Comparison of ENCODE assay signal across 8 cellular contexts in the genomic region with DNA sequence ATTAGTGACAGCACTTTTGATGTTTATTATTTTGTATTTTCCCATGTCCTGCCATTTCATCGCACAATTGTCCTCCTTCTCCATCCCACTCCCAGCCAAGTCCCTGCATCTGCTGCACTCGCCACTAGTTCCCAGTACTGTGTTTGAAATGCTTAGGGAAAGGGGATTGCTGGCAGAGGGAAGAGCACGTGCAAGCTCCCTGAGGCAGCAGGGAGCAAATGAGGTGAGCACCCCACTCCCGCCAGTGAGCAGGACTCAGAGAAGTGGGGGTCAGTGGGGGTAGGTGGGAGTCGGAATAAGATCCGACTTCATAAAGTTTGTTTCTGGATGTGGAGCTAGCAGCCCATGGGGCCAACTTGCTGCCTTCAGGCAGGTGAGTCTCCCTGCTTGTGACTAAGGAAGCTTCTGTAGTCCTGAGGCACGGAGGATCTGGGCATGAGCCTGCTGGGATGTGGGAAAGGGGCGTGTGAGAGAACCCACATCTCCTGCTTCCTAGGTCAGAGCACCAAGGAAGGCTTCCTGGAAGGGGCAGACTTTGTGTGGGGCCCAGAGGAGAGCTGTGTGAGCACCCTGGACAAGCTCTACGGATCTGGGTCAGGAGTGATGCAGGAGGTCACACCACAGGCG.
A peak's percentile ranks its signal among the peaks of the same experiment; 100 is the strongest.
DNase-seq lines count a peak whose midpoint lies in the region; ATAC-seq and TF ChIP-seq lines count a peak whose summit lies in the region.
"Had no signal": no experiment of that assay in that cellular context is flagged by ENCODE, and none has a peak within 500 bp of the region (broad histone marks: within the 10 kb centered on the region; RNA-seq: fewer than 3 reads in every experiment).

No MANE protein-coding gene starts in this region.

- H3K4me1 Mint-ChIP-seq in Calu3 (ENCODE audit: low read depth, unreplicated experiment) (peaks cover 13% of the 10 kb centered on the region), endodermal cell (peaks cover 22% of the 10 kb centered on the region)

- H3K36me3 Mint-ChIP-seq in Calu3 (ENCODE audit: insufficient read depth, unreplicated experiment) (peaks cover 6% of the 10 kb centered on the region), endodermal cell (ENCODE audit: low read depth) (no peaks in the 10 kb centered on the region)

- H3K27ac Mint-ChIP-seq in Calu3 (ENCODE audit: unreplicated experiment) (peak overlapping the region; percentile 80), endodermal cell (peak overlapping the region; percentile 61)

- H3K4me3 Mint-ChIP-seq in Calu3 (ENCODE audit: low read depth, unreplicated experiment) (no peak overlapping the region), endodermal cell (no peak overlapping the region)

- TF ChIP-seq POLR2A in sigmoid colon (IDR thresholded peaks at IDR 0.05): no peak

- 91 to 96% methylated on average over 3 to 10 of the region's 10 CpGs for WGBS in endodermal cell (ENCODE audit: insufficient coverage in 1 of 2, insufficient read length in 1 of 2), 2 experiments
- WGBS in sigmoid colon, 2 donors: 79 to 89% methylated on average over 10 of the region's 10 CpGs

- H3K9ac ChIP-seq in OCI-LY3 (ENCODE audit: low read length): peak overlapping the region; percentile 53
- H3K9ac ChIP-seq in endodermal cell (ENCODE audit: extremely low read depth, low read length, poor library complexity, severe bottlenecking): no peak overlapping the region

- H2AFZ ChIP-seq in OCI-LY3 (ENCODE audit: low read depth, low read length): no peak overlapping the region

- BruUV-seq in Calu3 (replicated peaks; lab: Mats Ljungman, UMichigan): no TSS peak

- H3K4me1 ChIP-seq in OCI-LY3 (ENCODE audit: low read length): peaks cover 65% of the 10 kb centered on the region
- peaks cover 11% of the 10 kb centered on the region for H3K4me1 ChIP-seq in endodermal cell (ENCODE audit: control insufficient read depth, insufficient read depth, low read length)
- H3K4me1 ChIP-seq in sigmoid colon: peaks cover 0 to 50% (median 39%) of the 10 kb centered on the region in 4 donors

- no peak for TF ChIP-seq EP300 in sigmoid colon (IDR thresholded peaks at IDR 0.05)

- ATAC-seq in HG03520 (IDR thresholded peaks at IDR 0.05; ENCODE audit: unreplicated experiment): no peak

- H3K9me3 Mint-ChIP-seq in Calu3 (ENCODE audit: low read depth, unreplicated experiment): no peaks in the 10 kb centered on the region
- no peaks in the 10 kb centered on the region for H3K9me3 Mint-ChIP-seq in endodermal cell

- intact Hi-C loops in Calu3 (cut with micrococcal nuclease; ENCODE audit: unreplicated experiment) (no loop called here), sigmoid colon (cut with DNase I) (loop anchor here (2.0 to 10.0 kb wide), 3 partner anchors 33 to 125 kb away; no protein-coding TSS in a partner anchor)

- TF ChIP-seq CTCF in Calu3 (IDR thresholded peaks at IDR 0.05; ENCODE audit: unreplicated experiment) (no peak), OCI-LY3 (IDR thresholded peaks at IDR 0.05; ENCODE audit: low read depth, low read length) (no peak), endodermal cell (conservative IDR thresholded peaks at IDR 0.05) (no peak), sigmoid colon (IDR thresholded peaks at IDR 0.05) (no peak)

- H3K27ac ChIP-seq in OCI-LY3 (ENCODE audit: low read length) (peak overlapping the region; percentile 52), endodermal cell (ENCODE audit: low read depth, low read length) (no peak overlapping the region), sigmoid colon (peak overlapping the region in 3 of 4 donors; percentile 74 to 85 (median 85))

- H3K27me3 Mint-ChIP-seq in Calu3 (ENCODE audit: unreplicated experiment) (peaks cover 37% of the 10 kb centered on the region), endodermal cell (ENCODE audit: insufficient read depth) (peaks cover 53% of the 10 kb centered on the region)

- no peaks in the 10 kb centered on the region for H4K20me1 ChIP-seq in OCI-LY3 (ENCODE audit: insufficient read depth, low read length)

- CTCF ChIA-PET in Calu3 (lab: Charles Lee): no interaction called here

- H3K79me2 ChIP-seq in OCI-LY3 (ENCODE audit: low read length): no peaks in the 10 kb centered on the region

- H3K4me3 ChIP-seq in OCI-LY3 (ENCODE audit: low read length): peak overlapping the region; percentile 61
- H3K4me3 ChIP-seq in endodermal cell (ENCODE audit: low read length): no peak overlapping the region
- H3K4me3 ChIP-seq in sigmoid colon: no peak overlapping the region
- H3K4me3 ChIP-seq: stomach had no signal

- no peaks in the 10 kb centered on the region for H3K36me3 ChIP-seq in OCI-LY3 (replicated peaks; ENCODE audit: low read depth, low read length)
- H3K36me3 ChIP-seq in endodermal cell (ENCODE audit: control insufficient read depth, insufficient read depth, low read length): no peaks in the 10 kb centered on the region
- no peaks in the 10 kb centered on the region for H3K36me3 ChIP-seq in sigmoid colon
- H3K36me3 ChIP-seq: stomach had no signal

- peak overlapping the region; percentile 84 for H3K4me2 ChIP-seq in OCI-LY3 (ENCODE audit: low read length)

- no peak for DNase-seq in Calu3
- DNase-seq in endodermal cell: peak; percentile 45
- peak; percentile 42 for DNase-seq in sigmoid colon
- DNase-seq in amygdala (lab: John Stamatoyannopoulos, UW): no peak
- no peak for DNase-seq in T1000 (lab: John Stamatoyannopoulos, UW)

- peaks cover 67% of the 10 kb centered on the region for H3K27me3 ChIP-seq in OCI-LY3 (ENCODE audit: low read depth, low read length)
- H3K27me3 ChIP-seq in endodermal cell (ENCODE audit: control insufficient read depth, insufficient read depth, low read length, poor library complexity, severe bottlenecking): peaks cover 54% of the 10 kb centered on the region
- no peaks in the 10 kb centered on the region for H3K27me3 ChIP-seq in sigmoid colon
- H3K27me3 ChIP-seq: stomach had no signal

- no peaks in the 10 kb centered on the region for H3K9me3 ChIP-seq in OCI-LY3 (ENCODE audit: insufficient read depth, low read length)
- H3K9me3 ChIP-seq in endodermal cell (ENCODE audit: control insufficient read depth, low read length): no peaks in the 10 kb centered on the region
- H3K9me3 ChIP-seq in sigmoid colon: no peaks in the 10 kb centered on the region
- H3K9me3 ChIP-seq: stomach had no signal

Comparison
In these comparisons a context has a peak if more than half of its experiments do, and no peak if none do; other contexts are left out.
1. DNase-seq: peak in endodermal cell (single experiment) and sigmoid colon (single experiment); none in Calu3 (single experiment), amygdala (0 of 56) and T1000 (single experiment).